In genomic region chr17:41537990-41538389, GRCh38 we compare ENCODE assay signal across 19 cellular contexts. TPM values are rescaled to one million over a fixed set of nuclear protein-coding genes. Genes with fewer than 3 reads are reported as not detected.
DNase-seq lines count a peak whose midpoint lies in the region; ATAC-seq, FAIRE-seq and TF ChIP-seq lines count a peak whose summit lies in the region.
"Had no signal": no experiment of that assay in that cellular context is flagged by ENCODE, and none has a peak within 500 bp of the region (broad histone marks: within the 10 kb centered on the region; RNA-seq: fewer than 3 reads in every experiment).

No MANE protein-coding gene starts in this region.

- WGBS in SK-N-SH (ENCODE audit: low lambda C conversion rate): 81% methylated on average over 6 of the region's 9 CpGs
- 94% methylated on average over 8 of the region's 9 CpGs; no CpG with 5 or more reads in 1 of the 2 experiments for WGBS in H1 (ENCODE audit: extremely low coverage in 1 of 2, insufficient coverage in 1 of 2, insufficient read length in 1 of 2, insufficient replicate concordance in 2 of 2, low coverage in 1 of 2, low lambda C conversion rate in 2 of 2, missing lambda C conversion rate in 1 of 2), 2 experiments

- H4K20me1 ChIP-seq in SK-N-SH (ENCODE audit: insufficient read depth) (no peaks in the 10 kb centered on the region), H1 (replicated peaks in 1 of 2; ENCODE audit: control insufficient read depth in 1 of 2, insufficient read depth in 2 of 2, low read length in 2 of 2) (no peaks in the 10 kb centered on the region)
- H4K20me1 ChIP-seq: BLaER1 treated with 17β-estradiol and CSF1 and Interleukin-3, amounts not matched to agents 10 nM and 100 nM had no signal

- no peak overlapping the region for H4K8ac ChIP-seq in H1 (ENCODE audit: extremely low read depth, insufficient read depth, low read length)

- no peak overlapping the region for H4K5ac ChIP-seq in H1 (ENCODE audit: insufficient read length, low read depth, low read length)

- TF ChIP-seq POLR2A in H1 (IDR thresholded peaks at IDR 0.05; ENCODE audit: control extremely low read depth in 1 of 2, low read depth in 2 of 2, low read length in 2 of 2): no peak

- TF ChIP-seq EP300 in SK-N-SH (IDR thresholded peaks at IDR 0.05; ENCODE audit: borderline replicate concordance in 1 of 2, low read depth in 1 of 2, low read length in 1 of 2): no peak
- no peak for TF ChIP-seq EP300 in H1 (IDR thresholded peaks at IDR 0.05; ENCODE audit: borderline replicate concordance in 1 of 2, low read depth in 2 of 2, low read length in 2 of 2)

- H4K91ac ChIP-seq in H1 (replicated peaks; ENCODE audit: insufficient read length, low read length): no peak overlapping the region

- no peaks in the 10 kb centered on the region for H3K79me1 ChIP-seq in H1 (ENCODE audit: low read depth, low read length)

- H2BK5ac ChIP-seq in H1 (ENCODE audit: low read depth, low read length): no peak overlapping the region

- H3K4me1 ChIP-seq in SK-N-SH (ENCODE audit: control insufficient read depth in 1 of 2, insufficient read depth in 2 of 2, low read depth in 1 of 2, low read length in 1 of 2) (peaks cover 17 to 37% of the 10 kb centered on the region in 2 experiments; a peak in 3 of 4 replicates), H1 (replicated peaks in 1 of 4; ENCODE audit: control insufficient read depth in 3 of 4, insufficient read depth in 4 of 4, low read length in 3 of 4) (peaks cover 10 to 23% (median 16%) of the 10 kb centered on the region in 4 experiments), lower lobe of right lung (no peaks in the 10 kb centered on the region), left ventricle myocardium inferior (no peaks in the 10 kb centered on the region)
- H3K4me1 ChIP-seq: BLaER1 treated with 17β-estradiol and CSF1 and Interleukin-3, amounts not matched to agents 10 nM and 100 nM; pancreas had no signal

- H3K18ac ChIP-seq in H1 (ENCODE audit: extremely low read depth, low read length): no peak overlapping the region

- H3K4me3 ChIP-seq in SK-N-SH (ENCODE audit: low read depth in 2 of 2, low read length in 1 of 2): no peak overlapping the region
- no peak overlapping the region for H3K4me3 ChIP-seq in H1 (ENCODE audit: extremely low read depth in 1 of 4, insufficient read depth in 2 of 4, low read depth in 3 of 4, low read length in 4 of 4)
- no peak overlapping the region for H3K4me3 ChIP-seq in lower lobe of right lung
- H3K4me3 ChIP-seq in left ventricle myocardium inferior: no peak overlapping the region
- H3K4me3 ChIP-seq: BLaER1 treated with 17β-estradiol and CSF1 and Interleukin-3, amounts not matched to agents 10 nM and 100 nM; GM23338; pancreas had no signal

- intact Hi-C loops in lower lobe of right lung (cut with DNase I) (no loop called here), left ventricle myocardium inferior (cut with micrococcal nuclease) (no loop called here)

- H3K4ac ChIP-seq in H1 (replicated peaks; ENCODE audit: insufficient read length, low read depth, low read length): no peak overlapping the region

- TF ChIP-seq CTCF in SK-N-SH (IDR thresholded peaks at IDR 0.05): no peak
- no peak for TF ChIP-seq CTCF in H1 (IDR thresholded peaks at IDR 0.05; ENCODE audit: control extremely low read depth in 1 of 3, insufficient read depth in 1 of 3, low read depth in 1 of 3, low read length in 3 of 3)
- no peak for TF ChIP-seq CTCF in lower lobe of right lung (IDR thresholded peaks at IDR 0.05)
- no peak for TF ChIP-seq CTCF in left ventricle myocardium inferior (IDR thresholded peaks at IDR 0.05; ENCODE audit: borderline replicate concordance)

- peak overlapping the region in 1 of 2 experiments; percentile 77; a peak in 2 of 4 replicates for H3K27ac ChIP-seq in SK-N-SH (ENCODE audit: low read depth in 2 of 2, low read length in 1 of 2)
- H3K27ac ChIP-seq in H1 (ENCODE audit: low read depth, low read length): no peak overlapping the region
- no peak overlapping the region for H3K27ac ChIP-seq in lower lobe of right lung
- no peak overlapping the region for H3K27ac ChIP-seq in left ventricle myocardium inferior (replicated peaks)
- H3K27ac ChIP-seq: BLaER1 treated with 17β-estradiol and CSF1 and Interleukin-3, amounts not matched to agents 10 nM and 100 nM; pancreas had no signal

- 0 out of 2 replicates have a peak overlapping the region, but pooled peaks have one; percentile 59 for H3K4me2 ChIP-seq in SK-N-SH
- H3K4me2 ChIP-seq in H1 (ENCODE audit: insufficient read depth in 1 of 2, low read depth in 2 of 2, low read length in 2 of 2): no peak overlapping the region
- H3K4me2 ChIP-seq: BLaER1 treated with 17β-estradiol and CSF1 and Interleukin-3, amounts not matched to agents 10 nM and 100 nM had no signal

- TF ChIP-seq RAD21 in SK-N-SH (IDR thresholded peaks at IDR 0.05; ENCODE audit: low read length) (no peak), H1 (IDR thresholded peaks at IDR 0.05 in 1 of 2, conservative IDR thresholded peaks at IDR 0.05 in 1 of 2; ENCODE audit: low read depth in 2 of 2, low read length in 2 of 2) (no peak)

- no peak for DNase-seq in SK-N-SH
- DNase-seq in H1 (ENCODE audit: low read depth in 1 of 2, low spot score in 2 of 2): no peak
- no peak for DNase-seq in lower lobe of right lung
- no peak for DNase-seq in T-helper 1 cell
- no peak for DNase-seq in NCI-H187 treated with DMSO at 0.1 percent for 48 hours (lab: John Stamatoyannopoulos, UW)
- DNase-seq in left ventricle myocardium inferior: no peak
- DNase-seq: 8988T; anterior cingulate cortex; left ventricle myocardium superior; pancreas; stimulated activated CD4-positive, alpha-beta T cell treated with anti-CD3 and anti-CD28 coated beads, Interleukin-4, amount 100 ng/mL, for 1 hour had no signal

- H3K14ac ChIP-seq in H1 (ENCODE audit: insufficient read length): no peak overlapping the region

- CTCF ChIA-PET in SK-N-SH (lab: Yijun Ruan, JAX) (interaction anchor here (1.2 to 25.5 kb wide), 8 partner anchors 8 to 125 kb away, joined by 3 to 646 read pairs (median 6); partner anchors contain the start of genes KRT15 and KRT19), H1 (lab: Charles Lee; ENCODE audit: partially characterized antibody) (interaction anchor here (0.9 to 5.5 kb wide), 5 partner anchors 11 to 199 kb away, joined by 3 to 48 read pairs (median 3); no protein-coding TSS in a partner anchor)

- no peak overlapping the region for H2BK20ac ChIP-seq in H1 (ENCODE audit: low read length)

- H2BK15ac ChIP-seq in H1 (ENCODE audit: low read length): 0 out of 2 replicates have a peak overlapping the region, but pooled peaks have one; percentile 29

- ATAC-seq in SK-N-SH treated with all-trans-retinoic acid at 6 μM for 48 hours (no peak), lower lobe of right lung (peak; percentile 20 to 36), HG03460 (IDR thresholded peaks at IDR 0.05; ENCODE audit: unreplicated experiment) (no peak)
- ATAC-seq: left ventricle myocardium superior, pancreas had no signal

- no peak overlapping the region for H3K23ac ChIP-seq in H1 (ENCODE audit: insufficient read length)

- no peak overlapping the region for H2BK120ac ChIP-seq in H1 (replicated peaks; ENCODE audit: low read depth, low read length)

- no peaks in the 10 kb centered on the region for H3K9me2 ChIP-seq in SK-N-SH

- no peaks in the 10 kb centered on the region for H3K36me3 ChIP-seq in SK-N-SH (replicated peaks in 1 of 2; ENCODE audit: control insufficient read depth in 1 of 2, insufficient read depth in 2 of 2, low read length in 1 of 2)
- H3K36me3 ChIP-seq in H1 (ENCODE audit: control insufficient read depth in 2 of 4, insufficient read depth in 4 of 4, low read length in 3 of 4): no peaks in the 10 kb centered on the region
- no peaks in the 10 kb centered on the region for H3K36me3 ChIP-seq in lower lobe of right lung
- H3K36me3 ChIP-seq in left ventricle myocardium inferior: no peaks in the 10 kb centered on the region
- H3K36me3 ChIP-seq: BLaER1 treated with 17β-estradiol and CSF1 and Interleukin-3, amounts not matched to agents 10 nM and 100 nM; pancreas had no signal

- H3K79me2 ChIP-seq in SK-N-SH (ENCODE audit: insufficient read depth): no peaks in the 10 kb centered on the region
- no peaks in the 10 kb centered on the region for H3K79me2 ChIP-seq in H1 (ENCODE audit: control insufficient read depth in 1 of 2, insufficient read depth in 2 of 2, low read length in 2 of 2)

- POLR2A ChIA-PET in SK-N-SH (lab: Yijun Ruan, JAX) (no interaction called here), H1 (lab: Charles Lee; ENCODE audit: partially characterized antibody) (interaction anchor here (16.2 kb wide), 1 partner anchor 12 kb away, joined by 293 read pairs; the partner anchor contains the start of gene KRT19)

- H3K9ac ChIP-seq in SK-N-SH: peak overlapping the region; percentile 54; the same call in 1 of the 2 replicates
- no peak overlapping the region for H3K9ac ChIP-seq in H1 (replicated peaks in 1 of 4; ENCODE audit: extremely low read depth in 1 of 4, low read depth in 3 of 4, low read length in 3 of 4)
- H3K9ac ChIP-seq: BLaER1 treated with 17β-estradiol and CSF1 and Interleukin-3, amounts not matched to agents 10 nM and 100 nM had no signal

- H3K23me2 ChIP-seq in H1 (ENCODE audit: low read depth, low read length): no peaks in the 10 kb centered on the region

- no peak overlapping the region for H2BK12ac ChIP-seq in H1 (ENCODE audit: low read depth, low read length)

- H2AFZ ChIP-seq in SK-N-SH (ENCODE audit: low read depth): no peak overlapping the region
- H2AFZ ChIP-seq in H1 (ENCODE audit: low read length): no peak overlapping the region

- H2AK5ac ChIP-seq in H1 (ENCODE audit: low read depth, low read length): 0 out of 2 replicates have a peak overlapping the region, but pooled peaks have one; percentile 70

- no peak overlapping the region for H3K56ac ChIP-seq in H1 (replicated peaks; ENCODE audit: insufficient read length, low read depth, low read length)

- no peaks in the 10 kb centered on the region for H3K27me3 ChIP-seq in SK-N-SH (ENCODE audit: insufficient read depth)
- no peaks in the 10 kb centered on the region; a peak in 1 of 7 replicates for H3K27me3 ChIP-seq in H1 (replicated peaks in 1 of 4; ENCODE audit: control insufficient read depth in 3 of 4, extremely low read depth in 1 of 4, insufficient read depth in 3 of 4, low read length in 3 of 4)
- peaks cover 5% of the 10 kb centered on the region for H3K27me3 ChIP-seq in lower lobe of right lung (ENCODE audit: low read depth)
- peaks cover 90% of the 10 kb centered on the region for H3K27me3 ChIP-seq in left ventricle myocardium inferior (ENCODE audit: low read depth)
- H3K27me3 ChIP-seq: BLaER1 treated with 17β-estradiol and CSF1 and Interleukin-3, amounts not matched to agents 10 nM and 100 nM; pancreas had no signal

- H3K9me3 ChIP-seq in SK-N-SH (no peaks in the 10 kb centered on the region), H1 (ENCODE audit: insufficient read depth in 2 of 2, low read depth in 1 of 2, low read length in 1 of 2) (no peaks in the 10 kb centered on the region), lower lobe of right lung (no peaks in the 10 kb centered on the region), left ventricle myocardium inferior (replicated peaks) (no peaks in the 10 kb centered on the region)
- H3K9me3 ChIP-seq: BLaER1 treated with 17β-estradiol and CSF1 and Interleukin-3, amounts not matched to agents 10 nM and 100 nM; pancreas had no signal

- peaks cover 25% of the 10 kb centered on the region for H3F3A ChIP-seq in SK-N-SH (replicated peaks; ENCODE audit: insufficient read depth)

- FAIRE-seq in H1 (lab: Jason Lieb, UNC): no peak
- FAIRE-seq: colon, endometrium, pancreas, TTC549 had no signal

RNA-seq across cellular contexts. Expression of gene KRT19, which starts 9.9 kb away (rescaled TPM):
- polyA plus RNA-seq in SK-N-SH (2012; rRNA removed) (1.8 and 2.5 TPM in 2 replicates), H1 (2011; rRNA removed) (120 and 192 TPM in 2 replicates)
- 1.7 and 2.3 TPM in 2 replicates for polyA plus RNA-seq in SK-N-SH (2012; cell fraction: cytosol; rRNA removed)
- 0.88 and 1.5 TPM in 2 replicates for polyA plus RNA-seq in SK-N-SH (2012; cell fraction: nucleus; rRNA removed)
- 122 and 137 TPM in 2 replicates for total RNA-seq in H1 (2021; fragmentation: NEBNext Ultra II Directional; extraction: Animal tissue kit (Norgen Biotek cat#: 25700))
- polyA plus RNA-seq in H1 (2011; cell fraction: cytosol; rRNA removed): 174 TPM
- polyA plus RNA-seq in H1 (2011; cell fraction: nucleus; rRNA removed): 160 TPM
- 117 to 161 TPM (median 152 TPM) in 4 replicates for polyA plus RNA-seq in H1 (2012, experiment 1 of 2)
- 165 TPM for polyA plus RNA-seq in H1 (2012, experiment 2 of 2)
- polyA plus RNA-seq in H1 (2013, experiment 1 of 2): 70.3 TPM
- 64.2 TPM for polyA plus RNA-seq in H1 (2013, experiment 2 of 2)
- 68.0 and 81.3 TPM in 2 replicates for polyA minus RNA-seq in H1 (2011; rRNA and poly(A)+ RNA removed)
- polyA minus RNA-seq in H1 (2011; cell fraction: cytosol; rRNA and poly(A)+ RNA removed): 95.6 TPM
- 73.2 TPM for polyA minus RNA-seq in H1 (2011; cell fraction: nucleus; rRNA and poly(A)+ RNA removed)
- total RNA-seq in lower lobe of right lung (212 TPM), left ventricle myocardium inferior (0.60 TPM)

RNA-seq across cellular contexts. Expression of gene KRT15, which starts 19.3 kb away (rescaled TPM):
- polyA plus RNA-seq in SK-N-SH (2012; rRNA removed) (16.9 and 17.0 TPM in 2 replicates), H1 (2011; rRNA removed) (0.09 and 0.11 TPM in 2 replicates)
- polyA plus RNA-seq in SK-N-SH (2012; cell fraction: cytosol; rRNA removed): 9.7 and 12.7 TPM in 2 replicates
- polyA plus RNA-seq in SK-N-SH (2012; cell fraction: nucleus; rRNA removed): 33.8 and 36.0 TPM in 2 replicates
- 0.13 and 0.21 TPM in 2 replicates for total RNA-seq in H1 (2021; fragmentation: NEBNext Ultra II Directional; extraction: Animal tissue kit (Norgen Biotek cat#: 25700))
- polyA plus RNA-seq in H1 (2011; cell fraction: cytosol; rRNA removed): 0.16 TPM
- polyA plus RNA-seq in H1 (2011; cell fraction: nucleus; rRNA removed): 0.47 TPM
- 0.17 to 0.40 TPM (median 0.23 TPM) in 4 replicates for polyA plus RNA-seq in H1 (2012, experiment 1 of 2)
- polyA plus RNA-seq in H1 (2012, experiment 2 of 2): not detected
- 0.04 TPM for polyA plus RNA-seq in H1 (2013, experiment 1 of 2)
- 0.42 TPM for polyA plus RNA-seq in H1 (2013, experiment 2 of 2)
- polyA minus RNA-seq in H1 (2011; rRNA and poly(A)+ RNA removed): 0.20 and 0.25 TPM in 2 replicates
- polyA minus RNA-seq in H1 (2011; cell fraction: cytosol; rRNA and poly(A)+ RNA removed): not detected
- polyA minus RNA-seq in H1 (2011; cell fraction: nucleus; rRNA and poly(A)+ RNA removed): 0.80 TPM
- total RNA-seq in lower lobe of right lung (9.0 TPM), left ventricle myocardium inferior (not detected)
- total RNA-seq: subcutaneous adipose tissue had no signal
- polyA plus RNA-seq: GM23338 had no signal

RNA-seq across cellular contexts. Expression of gene KRT13, which starts 32.6 kb away (rescaled TPM):
- polyA plus RNA-seq in SK-N-SH (2012; rRNA removed): 0.39 and 0.67 TPM in 2 replicates
- polyA plus RNA-seq in SK-N-SH (2012; cell fraction: cytosol; rRNA removed): 0.06 and 0.37 TPM in 2 replicates
- 1.3 TPM in 2 replicates for polyA plus RNA-seq in SK-N-SH (2012; cell fraction: nucleus; rRNA removed)
- not detected in 2 replicates for total RNA-seq in H1 (2021; fragmentation: NEBNext Ultra II Directional; extraction: Animal tissue kit (Norgen Biotek cat#: 25700))
- polyA plus RNA-seq in H1 (2011; rRNA removed): 0.09 and 0.17 TPM in 2 replicates
- not detected for polyA plus RNA-seq in H1 (2011; cell fraction: cytosol; rRNA removed)
- polyA plus RNA-seq in H1 (2011; cell fraction: nucleus; rRNA removed): not detected
- not detected in 4 replicates for polyA plus RNA-seq in H1 (2012, experiment 1 of 2)
- not detected for polyA plus RNA-seq in H1 (2012, experiment 2 of 2)
- polyA plus RNA-seq in H1 (2013, experiment 1 of 2): not detected
- not detected for polyA plus RNA-seq in H1 (2013, experiment 2 of 2)
- polyA minus RNA-seq in H1 (2011; rRNA and poly(A)+ RNA removed): not detected in 2 replicates
- not detected for polyA minus RNA-seq in H1 (2011; cell fraction: cytosol; rRNA and poly(A)+ RNA removed)
- polyA minus RNA-seq in H1 (2011; cell fraction: nucleus; rRNA and poly(A)+ RNA removed): not detected
- 5.2 TPM for total RNA-seq in lower lobe of right lung
- total RNA-seq in left ventricle myocardium inferior: not detected
- total RNA-seq: GM23338, left ventricle myocardium superior, subcutaneous adipose tissue had no signal
- polyA plus RNA-seq: GM23338 had no signal

RNA-seq across cellular contexts. Expression of gene KRT9, which starts 33.9 kb away (rescaled TPM):
- not detected in 2 replicates for polyA plus RNA-seq in SK-N-SH (2012; rRNA removed)
- polyA plus RNA-seq in SK-N-SH (2012; cell fraction: cytosol; rRNA removed): not detected in 2 replicates
- polyA plus RNA-seq in SK-N-SH (2012; cell fraction: nucleus; rRNA removed): not detected in 2 replicates
- not detected in 2 replicates for total RNA-seq in H1 (2021; fragmentation: NEBNext Ultra II Directional; extraction: Animal tissue kit (Norgen Biotek cat#: 25700))
- not detected in 2 replicates for polyA plus RNA-seq in H1 (2011; rRNA removed)
- not detected for polyA plus RNA-seq in H1 (2011; cell fraction: cytosol; rRNA removed)
- not detected for polyA plus RNA-seq in H1 (2011; cell fraction: nucleus; rRNA removed)
- not detected in 4 replicates for polyA plus RNA-seq in H1 (2012, experiment 1 of 2)
- not detected for polyA plus RNA-seq in H1 (2012, experiment 2 of 2)
- polyA plus RNA-seq in H1 (2013, experiment 1 of 2): not detected
- not detected for polyA plus RNA-seq in H1 (2013, experiment 2 of 2)
- polyA minus RNA-seq in H1 (2011; rRNA and poly(A)+ RNA removed): not detected in 2 replicates
- polyA minus RNA-seq in H1 (2011; cell fraction: cytosol; rRNA and poly(A)+ RNA removed): not detected
- not detected for polyA minus RNA-seq in H1 (2011; cell fraction: nucleus; rRNA and poly(A)+ RNA removed)
- total RNA-seq in lower lobe of right lung: not detected
- total RNA-seq in left ventricle myocardium inferior: not detected
- total RNA-seq: GM23338, left ventricle myocardium superior, pancreas, subcutaneous adipose tissue had no signal
- polyA plus RNA-seq: GM23338, pancreas had no signal

RNA-seq across cellular contexts. Expression of gene KRT36, which starts 48.3 kb away (rescaled TPM):
- polyA plus RNA-seq in SK-N-SH (2012; rRNA removed): not detected in 2 replicates
- polyA plus RNA-seq in SK-N-SH (2012; cell fraction: cytosol; rRNA removed): not detected in 2 replicates
- polyA plus RNA-seq in SK-N-SH (2012; cell fraction: nucleus; rRNA removed): not detected in 2 replicates
- total RNA-seq in H1 (2021; fragmentation: NEBNext Ultra II Directional; extraction: Animal tissue kit (Norgen Biotek cat#: 25700)): not detected in 2 replicates
- polyA plus RNA-seq in H1 (2011; rRNA removed): not detected in 2 replicates
- not detected for polyA plus RNA-seq in H1 (2011; cell fraction: cytosol; rRNA removed)
- polyA plus RNA-seq in H1 (2011; cell fraction: nucleus; rRNA removed): not detected
- polyA plus RNA-seq in H1 (2012, experiment 1 of 2): not detected in 4 replicates
- not detected for polyA plus RNA-seq in H1 (2012, experiment 2 of 2)
- not detected for polyA plus RNA-seq in H1 (2013, experiment 1 of 2)
- polyA plus RNA-seq in H1 (2013, experiment 2 of 2): not detected
- not detected in 2 replicates for polyA minus RNA-seq in H1 (2011; rRNA and poly(A)+ RNA removed)
- polyA minus RNA-seq in H1 (2011; cell fraction: cytosol; rRNA and poly(A)+ RNA removed): not detected
- polyA minus RNA-seq in H1 (2011; cell fraction: nucleus; rRNA and poly(A)+ RNA removed): not detected
- total RNA-seq in lower lobe of right lung: not detected
- total RNA-seq in left ventricle myocardium inferior: not detected
- total RNA-seq: GM23338, left ventricle myocardium superior, pancreas, subcutaneous adipose tissue had no signal
- polyA plus RNA-seq: GM23338, pancreas had no signal

Comparison
In these comparisons a context has a peak if more than half of its experiments do, and no peak if none do; other contexts are left out.
1. ATAC-seq: peak in lower lobe of right lung (2 of 2); none in SK-N-SH treated with all-trans-retinoic acid at 6 μM for 48 hours (single experiment) and HG03460 (single experiment).
2. RNA of gene KRT19, which starts 9.9 kb away (total RNA-seq): 212 TPM in lower lobe of right lung (single experiment) and 122 to 137 TPM in H1; 0.60 TPM in left ventricle myocardium inferior (single experiment); every median in the first group is over 10 times any median in the second.